Comparison of ENCODE assay signal across 25 cellular contexts in genomic region chr6:165820934-165821333, GRCh38.
"Had no signal": no experiment of that assay in that cellular context is flagged by ENCODE, and none has a peak within 500 bp of the region (broad histone marks: within the 10 kb centered on the region; RNA-seq: fewer than 3 reads in every experiment).

No MANE protein-coding gene starts in this region.

- H3K9me3 Mint-ChIP-seq: activated naive CD4-positive, alpha-beta T cell treated with anti-CD3 and anti-CD28 coated beads for 36 hours; activated T-cell treated with anti-CD3 and anti-CD28 coated beads, Interleukin-2, amount 50 U/mL, for 4 hours; brain; central memory CD8-positive, alpha-beta T cell; T-helper 1 cell treated with Interleukin-12 subunit alpha and Interleukin-12 subunit beta and Interleukin-4 antibody, amounts not matched to agents 30 μg/mL and 1 μg/mL, for 36 hours had no signal

- ATAC-seq: activated CD4-positive, CD25-positive, alpha-beta regulatory T cell treated with anti-CD3 and anti-CD28 coated beads, Interleukin-2, amount 50 U/mL, for 24 hours; activated T-cell treated with anti-CD3 and anti-CD28 coated beads, Interleukin-2, amount 50 U/mL, for 4 hours; Panc1; Right ventricle myocardium inferior had no signal

- H3K4me1 Mint-ChIP-seq: central memory CD8-positive, alpha-beta T cell had no signal

- H3K4me3 Mint-ChIP-seq: activated naive CD4-positive, alpha-beta T cell treated with anti-CD3 and anti-CD28 coated beads for 36 hours; activated naive CD8-positive, alpha-beta T cell; activated T-cell treated with anti-CD3 and anti-CD28 coated beads, Interleukin-2, amount 50 U/mL, for 4 hours; brain; central memory CD8-positive, alpha-beta T cell; T-helper 1 cell treated with Interleukin-12 subunit alpha and Interleukin-12 subunit beta and Interleukin-4 antibody, amounts not matched to agents 30 μg/mL and 1 μg/mL, for 36 hours had no signal

- H3K36me3 Mint-ChIP-seq: activated naive CD8-positive, alpha-beta T cell; brain had no signal

- DNase-seq: activated CD4-positive, alpha-beta T cell treated with anti-CD3 and anti-CD28 coated beads for 48 hours; activated CD4-positive, alpha-beta T cell treated with anti-CD3 and anti-CD28 coated beads, Interleukin-2, amount 50 U/mL, for 4 hours; activated gamma-delta T cell; activated naive CD4-positive, alpha-beta T cell treated with anti-CD3 and anti-CD28 coated beads for 36 hours; activated T-cell treated with anti-CD3 and anti-CD28 coated beads, Interleukin-2, amount 50 U/mL, for 4 hours; amygdala; Kasumi-1; KBM-7; NCI-H1048; NCI-H1417 treated with DMSO at 0.1 percent for 48 hours; NCI-H1694; NCI-H2081; NCI-H446; NCI-H526; NCI-H774; NK-92 treated with Interleukin-12 subunit alpha and Interleukin-12 subunit beta, amount 100 ng/mL, for 24 hours; OCI-M1; RPMI8226 had no signal

- H3K27ac Mint-ChIP-seq: activated naive CD4-positive, alpha-beta T cell treated with anti-CD3 and anti-CD28 coated beads for 36 hours; activated naive CD8-positive, alpha-beta T cell; brain; T-helper 1 cell treated with Interleukin-12 subunit alpha and Interleukin-12 subunit beta and Interleukin-4 antibody, amounts not matched to agents 30 μg/mL and 1 μg/mL, for 36 hours had no signal
